ENCODE assay signal across 16 cellular contexts in genomic region chr2:17313261-17313660, GRCh38.
DNase-seq lines count a peak whose midpoint lies in the region; ATAC-seq and TF ChIP-seq lines count a peak whose summit lies in the region.
"Had no signal": no experiment of that assay in that cellular context is flagged by ENCODE, and none has a peak within 500 bp of the region (broad histone marks: within the 10 kb centered on the region; RNA-seq: fewer than 3 reads in every experiment).

No MANE protein-coding gene starts in this region.

- no peak for TF ChIP-seq EP300 in esophagus muscularis mucosa (IDR thresholded peaks at IDR 0.05)

- H3K9ac ChIP-seq in skeletal muscle satellite cell (ENCODE audit: low read depth, low read length): no peak overlapping the region

- H3K27me3 ChIP-seq in esophagus muscularis mucosa (no peaks in the 10 kb centered on the region), skeletal muscle satellite cell (ENCODE audit: control insufficient read depth, insufficient read depth, low read length) (no peaks in the 10 kb centered on the region)
- H3K27me3 ChIP-seq: BE2C had no signal

- no peak for ATAC-seq in HG03108 (IDR thresholded peaks at IDR 0.05; ENCODE audit: unreplicated experiment)
- ATAC-seq in activated CD4-positive, CD25-positive, alpha-beta regulatory T cell treated with anti-CD3 and anti-CD28 coated beads, Interleukin-2, amount 50 U/mL, for 24 hours: no peak

- TF ChIP-seq POLR2A in esophagus muscularis mucosa (IDR thresholded peaks at IDR 0.05; ENCODE audit: low read depth): no peak

- H3K9me3 ChIP-seq in esophagus muscularis mucosa: no peaks in the 10 kb centered on the region
- no peaks in the 10 kb centered on the region for H3K9me3 ChIP-seq in skeletal muscle satellite cell (replicated peaks; ENCODE audit: low read length)
- H3K9me3 ChIP-seq: BE2C had no signal

- peak overlapping the region; percentile 15 for H3K4me2 ChIP-seq in skeletal muscle satellite cell (ENCODE audit: low read length)

- TF ChIP-seq CTCF in esophagus muscularis mucosa (IDR thresholded peaks at IDR 0.05): no peak

- WGBS in esophagus muscularis mucosa: 80% methylated on average over 4 of the region's 4 CpGs

- intact Hi-C loops in esophagus muscularis mucosa (cut with DNase I): no loop called here

- peak overlapping the region; percentile 33 for H3K27ac ChIP-seq in angular gyrus (ENCODE audit: low read depth, low read length)
- no peak overlapping the region for H3K27ac ChIP-seq in esophagus muscularis mucosa (replicated peaks in 1 of 4)
- H3K27ac ChIP-seq: C4-2B had no signal

- no peaks in the 10 kb centered on the region for H3K4me1 ChIP-seq in esophagus muscularis mucosa
- H3K4me1 ChIP-seq in skeletal muscle satellite cell (ENCODE audit: control insufficient read depth, insufficient read depth, low read length): peaks cover 27% of the 10 kb centered on the region
- H3K4me1 ChIP-seq: BE2C had no signal

- H3K36me3 ChIP-seq in esophagus muscularis mucosa: no peaks in the 10 kb centered on the region
- H3K36me3 ChIP-seq in skeletal muscle satellite cell (ENCODE audit: insufficient read depth, low read length): no peaks in the 10 kb centered on the region
- H3K36me3 ChIP-seq: BE2C had no signal

- H3K4me3 ChIP-seq in esophagus muscularis mucosa (no peak overlapping the region), skeletal muscle satellite cell (ENCODE audit: low read length) (no peak overlapping the region)

- DNase-seq in Ammon's horn (ENCODE audit: low spot score) (peak; percentile 15), esophagus muscularis mucosa (ENCODE audit: extremely low spot score) (peak; percentile 21), mesenteric fat pad (ENCODE audit: low spot score) (no peak)
- DNase-seq: BE2C; CD4-positive, alpha-beta memory T cell; DMS153; DMS79 treated with DMSO at 0.1 percent for 48 hours; EL; HCEC 1CT; HFFc6; IMR-90 had no signal
